8 cellular contexts compared by ENCODE assay signal in genomic region chr2:197499594-197500502, GRCh38. TPM values are rescaled to one million over a fixed set of nuclear protein-coding genes. Genes with fewer than 3 reads are reported as not detected.
A peak's percentile ranks its signal among the peaks of the same experiment; 100 is the strongest.
DNase-seq lines count a peak whose midpoint lies in the region; ATAC-seq and TF ChIP-seq lines count a peak whose summit lies in the region.

Gene HSPD1, minus strand, starts transcription at chr2:197499840. Its CDS starts 992 bp downstream, at chr2:197498848.
Gene HSPE1, plus strand, starts transcription at chr2:197500379. Its CDS starts 58 bp downstream, at chr2:197500437.

- no peak for TF ChIP-seq CTCF in Panc1 (IDR thresholded peaks at IDR 0.05)

- peak; percentile 81 for ATAC-seq in GM21723 (IDR thresholded peaks at IDR 0.05; ENCODE audit: unreplicated experiment)
- ATAC-seq in Panc1 = peak; percentile 94
- ATAC-seq in activated T-cell treated with anti-CD3 and anti-CD28 coated beads, Interleukin-2, amount 50 U/mL, for 4 hours = peak; percentile 83 to 84

- H3K4me1 ChIP-seq in Panc1 (ENCODE audit: control insufficient read depth, insufficient read depth, low read length) (peaks cover 33% of the 10 kb centered on the region), esophagus (ENCODE audit: control insufficient read depth in 2 of 2, insufficient read depth in 2 of 2, low read length in 1 of 2) (no peaks in the 10 kb centered on the region), muscle layer of colon (ENCODE audit: insufficient read depth, low read length) (peaks cover 38% of the 10 kb centered on the region)

- DNase-seq in DMS53 (lab: John Stamatoyannopoulos, UW) (peak; percentile 100), KG1 (lab: John Stamatoyannopoulos, UW) (peak; percentile 99), Panc1 (ENCODE audit: low read depth, low spot score) (peak; percentile 96)
- DNase-seq in activated T-cell treated with anti-CD3 and anti-CD28 coated beads, Interleukin-2, amount 50 U/mL, for 4 hours = peak; percentile 95
- DNase-seq in stimulated activated CD8-positive, alpha-beta memory T cell treated with anti-CD3 and anti-CD28 coated beads, Interleukin-7, amount 100 ng/mL, for 24 hours (ENCODE audit: low read depth) = peak; percentile 96

- peaks cover 61% of the 10 kb centered on the region for H3K36me3 Mint-ChIP-seq in activated T-cell treated with anti-CD3 and anti-CD28 coated beads, Interleukin-2, amount 50 U/mL, for 4 hours (ENCODE audit: insufficient read depth)

- CTCF ChIA-PET in Panc1 (lab: Charles Lee) = interaction anchor here (1.2 kb wide), 1 partner anchor 205 kb away, joined by 3 read pairs; the partner anchor contains the start of gene MARS2

- H3K36me3 ChIP-seq in Panc1 (ENCODE audit: control insufficient read depth, insufficient read depth, low read length) = peaks cover 67% of the 10 kb centered on the region
- H3K36me3 ChIP-seq in esophagus (ENCODE audit: control insufficient read depth in 2 of 2, insufficient read depth in 2 of 2, low read length in 1 of 2) = peaks cover 6 to 9% of the 10 kb centered on the region in 2 donors
- peaks cover 40% of the 10 kb centered on the region for H3K36me3 ChIP-seq in muscle layer of colon (ENCODE audit: insufficient read depth, low read length)

- no peaks in the 10 kb centered on the region for H3K27me3 ChIP-seq in Panc1 (ENCODE audit: control insufficient read depth, insufficient read depth, low read length)
- no peaks in the 10 kb centered on the region for H3K27me3 ChIP-seq in esophagus (ENCODE audit: control insufficient read depth in 1 of 2, insufficient read depth in 2 of 2, low read length in 2 of 2)
- H3K27me3 ChIP-seq in muscle layer of colon (ENCODE audit: control insufficient read depth in 1 of 2, insufficient read depth in 2 of 2, low read length in 2 of 2) = no peaks in the 10 kb centered on the region

- BruUV-seq in Panc1 (replicated peaks; lab: Mats Ljungman, UMichigan) = no TSS peak

- POLR2A ChIA-PET in Panc1 (lab: Charles Lee) = interaction anchor here (0.6 to 1.2 kb wide), 6 partner anchors 9 to 63 kb away, joined by 3 to 7 read pairs (median 3); partner anchors contain the start of gene COQ10B

- H3K4me3 Mint-ChIP-seq in activated T-cell treated with anti-CD3 and anti-CD28 coated beads, Interleukin-2, amount 50 U/mL, for 4 hours = peak within 1 kb of the TSS; percentile 89

- no peaks in the 10 kb centered on the region for H3K9me3 ChIP-seq in Panc1 (ENCODE audit: control insufficient read depth, insufficient read depth, low read depth, low read length)
- H3K9me3 ChIP-seq in esophagus (ENCODE audit: control insufficient read depth in 2 of 2, insufficient read depth in 1 of 2, low read depth in 1 of 2, low read length in 1 of 2) = no peaks in the 10 kb centered on the region
- H3K9me3 ChIP-seq in muscle layer of colon (ENCODE audit: low read length) = no peaks in the 10 kb centered on the region

- H3K4me1 Mint-ChIP-seq in activated T-cell treated with anti-CD3 and anti-CD28 coated beads, Interleukin-2, amount 50 U/mL, for 4 hours (ENCODE audit: low read depth) = peaks cover 42% of the 10 kb centered on the region

- peak within 1 kb of the TSS; percentile 60 to 93 for H3K4me3 ChIP-seq in Panc1 (ENCODE audit: low read depth in 2 of 2, low read length in 2 of 2)
- H3K4me3 ChIP-seq in esophagus (ENCODE audit: low read depth in 1 of 2, low read length in 2 of 2) = peak within 1 kb of the TSS; percentile 76 to 95
- H3K4me3 ChIP-seq in muscle layer of colon (ENCODE audit: low read depth in 1 of 2, low read length in 2 of 2) = peak within 1 kb of the TSS; percentile 63 to 86

- in situ Hi-C loops in Panc1 (cut with HindIII; ENCODE audit: low pct_unique_long_range_greater_than_20kb, low sequenced_read_pairs) = no loop called here

- H3K9me3 Mint-ChIP-seq in activated T-cell treated with anti-CD3 and anti-CD28 coated beads, Interleukin-2, amount 50 U/mL, for 4 hours = no peaks in the 10 kb centered on the region

- intact Hi-C loops in Panc1 (cut with micrococcal nuclease; ENCODE audit: unreplicated experiment) = loop anchor here (5.0 kb wide), 1 partner anchor 207 kb away; the partner anchor contains the start of gene MARS2

- H3K9ac ChIP-seq in muscle layer of colon (ENCODE audit: low read length) = peak within 1 kb of the TSS; percentile 92

- H3K27ac ChIP-seq in Panc1 (ENCODE audit: low read length) = peak within 1 kb of the TSS; percentile 96
- peak within 1 kb of the TSS; percentile 94 to 98 for H3K27ac ChIP-seq in esophagus (ENCODE audit: low read depth in 2 of 2, low read length in 1 of 2)
- peak within 1 kb of the TSS; percentile 88 for H3K27ac ChIP-seq in muscle layer of colon (ENCODE audit: low read depth, low read length)

- H3K27me3 Mint-ChIP-seq in activated T-cell treated with anti-CD3 and anti-CD28 coated beads, Interleukin-2, amount 50 U/mL, for 4 hours (ENCODE audit: low read depth) = no peaks in the 10 kb centered on the region

- WGBS in esophagus, 2 donors = 0 to 1% methylated on average over 87 to 104 of the region's 104 CpGs

RNA-seq across cellular contexts. Expression of gene HSPD1, which starts in this region (rescaled TPM):
- total RNA-seq in Panc1 (2021; ENCODE audit: unreplicated experiment) = 553 TPM
- 376 TPM for polyA plus RNA-seq in Panc1 (2012; ENCODE audit: insufficient read length)
- total RNA-seq in activated T-cell treated with anti-CD3 and anti-CD28 coated beads, Interleukin-2, amount 50 U/mL, for 4 hours = 1,000 to 10,000 TPM; 1,165 to 1,393 (median 1,366) TPM
- polyA plus RNA-seq in esophagus = 100 to 1,000 TPM in 1 of 2 donors, 10 to 100 TPM in 1; 75.0 to 120 TPM

RNA-seq across cellular contexts. Expression of gene HSPE1, which starts in this region (rescaled TPM):
- 278 TPM for total RNA-seq in Panc1 (2021; ENCODE audit: unreplicated experiment)
- 401 TPM for polyA plus RNA-seq in Panc1 (2012; ENCODE audit: insufficient read length)
- 100 to 1,000 TPM; 452 to 521 (median 492) TPM for total RNA-seq in activated T-cell treated with anti-CD3 and anti-CD28 coated beads, Interleukin-2, amount 50 U/mL, for 4 hours
- 100 to 1,000 TPM; 149 to 216 TPM for polyA plus RNA-seq in esophagus

Comparison
In these comparisons a context has a peak if more than half of its experiments do, and no peak if none do; other contexts are left out.
1. Peak in every context shown above with its lines: DNase-seq, ATAC-seq, H3K4me3 ChIP-seq and H3K27ac ChIP-seq.